Comparison of ENCODE assay signal across 1 cellular context in the genomic region with DNA sequence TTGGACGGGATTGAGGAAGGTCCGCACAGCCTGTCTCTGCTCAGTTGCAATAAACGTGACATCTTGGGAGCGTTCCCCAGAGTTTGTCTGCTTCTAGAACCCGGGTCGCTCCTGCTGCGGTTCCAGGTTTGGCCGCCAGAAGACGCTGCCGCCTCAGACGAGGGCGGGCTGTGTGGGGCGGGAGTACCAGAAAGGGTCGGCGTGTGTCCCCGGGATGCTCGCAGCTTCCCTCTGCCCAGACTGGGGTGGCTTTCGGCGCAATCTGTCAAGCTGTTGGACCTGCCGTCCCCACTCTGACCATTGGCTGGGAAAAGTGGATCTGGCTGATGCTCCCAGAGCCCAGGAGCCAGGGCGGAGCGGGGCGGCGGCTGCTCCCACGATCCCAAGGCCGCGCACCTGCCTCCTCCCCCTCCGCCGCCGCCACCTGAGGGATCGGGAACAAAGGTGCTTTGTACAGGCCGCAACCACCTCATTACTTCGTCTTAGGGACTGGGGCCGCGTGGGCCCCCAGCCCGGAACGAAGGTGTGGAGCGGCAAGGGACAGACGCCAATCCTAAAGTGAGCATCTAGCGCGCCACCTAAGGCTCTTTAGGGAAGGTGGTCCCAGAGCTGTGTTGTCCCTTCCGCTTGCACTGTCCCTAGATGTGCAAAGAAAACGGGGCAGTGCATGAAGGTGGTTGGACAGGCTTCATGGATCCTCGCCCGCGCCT.
TF ChIP-seq lines count a peak whose summit lies in the region.

No MANE protein-coding gene starts in this region.

TF ChIP-seq in HepG2, 621 proteins besides CTCF, POLR2A, EP300 and RAD21 (continued from another document and continues in another):
- TF ChIP-seq ELF3 (CRISPR knock-in tag; IDR thresholded peaks at IDR 0.05) (peak; percentile 28; the same call in 1 of the 2 replicates), MIXL1 (CRISPR knock-in tag; IDR thresholded peaks at IDR 0.05) (no peak), ZNF670 (CRISPR knock-in tag; IDR thresholded peaks at IDR 0.05; ENCODE audit: borderline replicate concordance) (no peak), GZF1 (CRISPR knock-in tag; IDR thresholded peaks at IDR 0.05) (no peak), MTA1 (CRISPR knock-in tag; IDR thresholded peaks at IDR 0.05; ENCODE audit: borderline replicate concordance) (no peak), CENPX (CRISPR knock-in tag; IDR thresholded peaks at IDR 0.05) (no peak), SALL2 (CRISPR knock-in tag; IDR thresholded peaks at IDR 0.05) (no peak), ZNF629 (CRISPR knock-in tag; conservative IDR thresholded peaks at IDR 0.05) (no peak), ZNF724P (CRISPR knock-in tag; IDR thresholded peaks at IDR 0.05; ENCODE audit: borderline replicate concordance) (peak; percentile 65; the same call in 1 of the 2 replicates), ZNF33B (CRISPR knock-in tag; IDR thresholded peaks at IDR 0.05) (no peak; the same call in 1 of the 2 replicates), ZNF460 (CRISPR knock-in tag; IDR thresholded peaks at IDR 0.05; ENCODE audit: borderline replicate concordance) (no peak), SALL1 (CRISPR knock-in tag; IDR thresholded peaks at IDR 0.05) (peak; percentile 24; the same call in 1 of the 2 replicates), RARG (CRISPR knock-in tag; IDR thresholded peaks at IDR 0.05; ENCODE audit: low read depth) (no peak), KDM2A (CRISPR knock-in tag; IDR thresholded peaks at IDR 0.05; ENCODE audit: borderline replicate concordance, low read depth) (peak; percentile 88), RELA (CRISPR knock-in tag; IDR thresholded peaks at IDR 0.05) (no peak), ZNF891 (CRISPR knock-in tag; IDR thresholded peaks at IDR 0.05) (peak; percentile 79), ZNF720 (CRISPR knock-in tag; IDR thresholded peaks at IDR 0.05) (no peak), RAD51 (IDR thresholded peaks at IDR 0.05; ENCODE audit: borderline replicate concordance) (no peak), XRCC5 (optimal IDR thresholded peaks at IDR 0.05; ENCODE audit: low read length) (peak; percentile 57), HOXD1 (CRISPR knock-in tag; IDR thresholded peaks at IDR 0.05) (no peak), SCMH1 (CRISPR knock-in tag; IDR thresholded peaks at IDR 0.05; ENCODE audit: borderline replicate concordance) (no peak), RBM22 (optimal IDR thresholded peaks at IDR 0.05; ENCODE audit: low read length) (no peak), STAG1 (CRISPR knock-in tag; IDR thresholded peaks at IDR 0.05) (peak; percentile 87), ZNF839 (CRISPR knock-in tag; IDR thresholded peaks at IDR 0.05; ENCODE audit: borderline replicate concordance) (no peak), SMC3 (IDR thresholded peaks at IDR 0.05; ENCODE audit: low read length) (peak; percentile 56; the same call in 1 of the 2 replicates), MEF2D (CRISPR knock-in tag; IDR thresholded peaks at IDR 0.05) (no peak), IRF2 (CRISPR knock-in tag; IDR thresholded peaks at IDR 0.05) (peak; percentile 53; the same call in 1 of the 2 replicates)
- TF ChIP-seq, protein P1, sequence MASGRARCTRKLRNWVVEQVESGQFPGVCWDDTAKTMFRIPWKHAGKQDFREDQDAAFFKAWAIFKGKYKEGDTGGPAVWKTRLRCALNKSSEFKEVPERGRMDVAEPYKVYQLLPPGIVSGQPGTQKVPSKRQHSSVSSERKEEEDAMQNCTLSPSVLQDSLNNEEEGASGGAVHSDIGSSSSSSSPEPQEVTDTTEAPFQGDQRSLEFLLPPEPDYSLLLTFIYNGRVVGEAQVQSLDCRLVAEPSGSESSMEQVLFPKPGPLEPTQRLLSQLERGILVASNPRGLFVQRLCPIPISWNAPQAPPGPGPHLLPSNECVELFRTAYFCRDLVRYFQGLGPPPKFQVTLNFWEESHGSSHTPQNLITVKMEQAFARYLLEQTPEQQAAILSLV (CRISPR knock-in tag; IDR thresholded peaks at IDR 0.05; ENCODE audit: borderline replicate concordance) = peak; percentile 58; the same call in 1 of the 2 replicates
- TF ChIP-seq, protein P2, sequence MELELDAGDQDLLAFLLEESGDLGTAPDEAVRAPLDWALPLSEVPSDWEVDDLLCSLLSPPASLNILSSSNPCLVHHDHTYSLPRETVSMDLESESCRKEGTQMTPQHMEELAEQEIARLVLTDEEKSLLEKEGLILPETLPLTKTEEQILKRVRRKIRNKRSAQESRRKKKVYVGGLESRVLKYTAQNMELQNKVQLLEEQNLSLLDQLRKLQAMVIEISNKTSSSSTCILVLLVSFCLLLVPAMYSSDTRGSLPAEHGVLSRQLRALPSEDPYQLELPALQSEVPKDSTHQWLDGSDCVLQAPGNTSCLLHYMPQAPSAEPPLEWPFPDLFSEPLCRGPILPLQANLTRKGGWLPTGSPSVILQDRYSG (CRISPR knock-in tag; IDR thresholded peaks at IDR 0.05) = no peak
- TF ChIP-seq, protein P3, sequence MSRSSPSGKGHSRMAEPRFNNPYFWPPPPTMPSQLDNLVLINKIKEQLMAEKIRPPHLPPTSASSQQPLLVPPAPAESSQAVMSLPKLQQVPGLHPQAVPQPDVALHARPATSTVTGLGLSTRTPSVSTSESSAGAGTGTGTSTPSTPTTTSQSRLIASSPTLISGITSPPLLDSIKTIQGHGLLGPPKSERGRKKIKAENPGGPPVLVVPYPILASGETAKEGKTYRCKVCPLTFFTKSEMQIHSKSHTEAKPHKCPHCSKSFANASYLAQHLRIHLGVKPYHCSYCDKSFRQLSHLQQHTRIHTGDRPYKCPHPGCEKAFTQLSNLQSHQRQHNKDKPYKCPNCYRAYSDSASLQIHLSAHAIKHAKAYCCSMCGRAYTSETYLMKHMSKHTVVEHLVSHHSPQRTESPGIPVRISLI (CRISPR knock-in tag; IDR thresholded peaks at IDR 0.05; ENCODE audit: borderline replicate concordance) = no peak
- TF ChIP-seq, protein P4, sequence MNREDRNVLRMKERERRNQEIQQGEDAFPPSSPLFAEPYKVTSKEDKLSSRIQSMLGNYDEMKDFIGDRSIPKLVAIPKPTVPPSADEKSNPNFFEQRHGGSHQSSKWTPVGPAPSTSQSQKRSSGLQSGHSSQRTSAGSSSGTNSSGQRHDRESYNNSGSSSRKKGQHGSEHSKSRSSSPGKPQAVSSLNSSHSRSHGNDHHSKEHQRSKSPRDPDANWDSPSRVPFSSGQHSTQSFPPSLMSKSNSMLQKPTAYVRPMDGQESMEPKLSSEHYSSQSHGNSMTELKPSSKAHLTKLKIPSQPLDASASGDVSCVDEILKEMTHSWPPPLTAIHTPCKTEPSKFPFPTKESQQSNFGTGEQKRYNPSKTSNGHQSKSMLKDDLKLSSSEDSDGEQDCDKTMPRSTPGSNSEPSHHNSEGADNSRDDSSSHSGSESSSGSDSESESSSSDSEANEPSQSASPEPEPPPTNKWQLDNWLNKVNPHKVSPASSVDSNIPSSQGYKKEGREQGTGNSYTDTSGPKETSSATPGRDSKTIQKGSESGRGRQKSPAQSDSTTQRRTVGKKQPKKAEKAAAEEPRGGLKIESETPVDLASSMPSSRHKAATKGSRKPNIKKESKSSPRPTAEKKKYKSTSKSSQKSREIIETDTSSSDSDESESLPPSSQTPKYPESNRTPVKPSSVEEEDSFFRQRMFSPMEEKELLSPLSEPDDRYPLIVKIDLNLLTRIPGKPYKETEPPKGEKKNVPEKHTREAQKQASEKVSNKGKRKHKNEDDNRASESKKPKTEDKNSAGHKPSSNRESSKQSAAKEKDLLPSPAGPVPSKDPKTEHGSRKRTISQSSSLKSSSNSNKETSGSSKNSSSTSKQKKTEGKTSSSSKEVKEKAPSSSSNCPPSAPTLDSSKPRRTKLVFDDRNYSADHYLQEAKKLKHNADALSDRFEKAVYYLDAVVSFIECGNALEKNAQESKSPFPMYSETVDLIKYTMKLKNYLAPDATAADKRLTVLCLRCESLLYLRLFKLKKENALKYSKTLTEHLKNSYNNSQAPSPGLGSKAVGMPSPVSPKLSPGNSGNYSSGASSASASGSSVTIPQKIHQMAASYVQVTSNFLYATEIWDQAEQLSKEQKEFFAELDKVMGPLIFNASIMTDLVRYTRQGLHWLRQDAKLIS (CRISPR knock-in tag; IDR thresholded peaks at IDR 0.05) = no peak
- TF ChIP-seq, protein P5, sequence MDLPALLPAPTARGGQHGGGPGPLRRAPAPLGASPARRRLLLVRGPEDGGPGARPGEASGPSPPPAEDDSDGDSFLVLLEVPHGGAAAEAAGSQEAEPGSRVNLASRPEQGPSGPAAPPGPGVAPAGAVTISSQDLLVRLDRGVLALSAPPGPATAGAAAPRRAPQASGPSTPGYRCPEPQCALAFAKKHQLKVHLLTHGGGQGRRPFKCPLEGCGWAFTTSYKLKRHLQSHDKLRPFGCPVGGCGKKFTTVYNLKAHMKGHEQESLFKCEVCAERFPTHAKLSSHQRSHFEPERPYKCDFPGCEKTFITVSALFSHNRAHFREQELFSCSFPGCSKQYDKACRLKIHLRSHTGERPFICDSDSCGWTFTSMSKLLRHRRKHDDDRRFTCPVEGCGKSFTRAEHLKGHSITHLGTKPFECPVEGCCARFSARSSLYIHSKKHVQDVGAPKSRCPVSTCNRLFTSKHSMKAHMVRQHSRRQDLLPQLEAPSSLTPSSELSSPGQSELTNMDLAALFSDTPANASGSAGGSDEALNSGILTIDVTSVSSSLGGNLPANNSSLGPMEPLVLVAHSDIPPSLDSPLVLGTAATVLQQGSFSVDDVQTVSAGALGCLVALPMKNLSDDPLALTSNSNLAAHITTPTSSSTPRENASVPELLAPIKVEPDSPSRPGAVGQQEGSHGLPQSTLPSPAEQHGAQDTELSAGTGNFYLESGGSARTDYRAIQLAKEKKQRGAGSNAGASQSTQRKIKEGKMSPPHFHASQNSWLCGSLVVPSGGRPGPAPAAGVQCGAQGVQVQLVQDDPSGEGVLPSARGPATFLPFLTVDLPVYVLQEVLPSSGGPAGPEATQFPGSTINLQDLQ (CRISPR knock-in tag; IDR thresholded peaks at IDR 0.05) = no peak
- TF ChIP-seq, protein P6, sequence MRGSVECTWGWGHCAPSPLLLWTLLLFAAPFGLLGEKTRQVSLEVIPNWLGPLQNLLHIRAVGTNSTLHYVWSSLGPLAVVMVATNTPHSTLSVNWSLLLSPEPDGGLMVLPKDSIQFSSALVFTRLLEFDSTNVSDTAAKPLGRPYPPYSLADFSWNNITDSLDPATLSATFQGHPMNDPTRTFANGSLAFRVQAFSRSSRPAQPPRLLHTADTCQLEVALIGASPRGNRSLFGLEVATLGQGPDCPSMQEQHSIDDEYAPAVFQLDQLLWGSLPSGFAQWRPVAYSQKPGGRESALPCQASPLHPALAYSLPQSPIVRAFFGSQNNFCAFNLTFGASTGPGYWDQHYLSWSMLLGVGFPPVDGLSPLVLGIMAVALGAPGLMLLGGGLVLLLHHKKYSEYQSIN (CRISPR knock-in tag; IDR thresholded peaks at IDR 0.05; ENCODE audit: borderline replicate concordance) = no peak
- TF ChIP-seq, protein P7, sequence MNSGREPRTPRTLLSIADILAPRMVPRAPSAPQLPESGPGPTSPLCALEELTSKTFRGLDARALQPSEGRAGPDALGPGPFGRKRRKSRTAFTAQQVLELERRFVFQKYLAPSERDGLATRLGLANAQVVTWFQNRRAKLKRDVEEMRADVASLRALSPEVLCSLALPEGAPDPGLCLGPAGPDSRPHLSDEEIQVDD (CRISPR knock-in tag; IDR thresholded peaks at IDR 0.05; ENCODE audit: borderline replicate concordance) = no peak
- TF ChIP-seq, protein P8, sequence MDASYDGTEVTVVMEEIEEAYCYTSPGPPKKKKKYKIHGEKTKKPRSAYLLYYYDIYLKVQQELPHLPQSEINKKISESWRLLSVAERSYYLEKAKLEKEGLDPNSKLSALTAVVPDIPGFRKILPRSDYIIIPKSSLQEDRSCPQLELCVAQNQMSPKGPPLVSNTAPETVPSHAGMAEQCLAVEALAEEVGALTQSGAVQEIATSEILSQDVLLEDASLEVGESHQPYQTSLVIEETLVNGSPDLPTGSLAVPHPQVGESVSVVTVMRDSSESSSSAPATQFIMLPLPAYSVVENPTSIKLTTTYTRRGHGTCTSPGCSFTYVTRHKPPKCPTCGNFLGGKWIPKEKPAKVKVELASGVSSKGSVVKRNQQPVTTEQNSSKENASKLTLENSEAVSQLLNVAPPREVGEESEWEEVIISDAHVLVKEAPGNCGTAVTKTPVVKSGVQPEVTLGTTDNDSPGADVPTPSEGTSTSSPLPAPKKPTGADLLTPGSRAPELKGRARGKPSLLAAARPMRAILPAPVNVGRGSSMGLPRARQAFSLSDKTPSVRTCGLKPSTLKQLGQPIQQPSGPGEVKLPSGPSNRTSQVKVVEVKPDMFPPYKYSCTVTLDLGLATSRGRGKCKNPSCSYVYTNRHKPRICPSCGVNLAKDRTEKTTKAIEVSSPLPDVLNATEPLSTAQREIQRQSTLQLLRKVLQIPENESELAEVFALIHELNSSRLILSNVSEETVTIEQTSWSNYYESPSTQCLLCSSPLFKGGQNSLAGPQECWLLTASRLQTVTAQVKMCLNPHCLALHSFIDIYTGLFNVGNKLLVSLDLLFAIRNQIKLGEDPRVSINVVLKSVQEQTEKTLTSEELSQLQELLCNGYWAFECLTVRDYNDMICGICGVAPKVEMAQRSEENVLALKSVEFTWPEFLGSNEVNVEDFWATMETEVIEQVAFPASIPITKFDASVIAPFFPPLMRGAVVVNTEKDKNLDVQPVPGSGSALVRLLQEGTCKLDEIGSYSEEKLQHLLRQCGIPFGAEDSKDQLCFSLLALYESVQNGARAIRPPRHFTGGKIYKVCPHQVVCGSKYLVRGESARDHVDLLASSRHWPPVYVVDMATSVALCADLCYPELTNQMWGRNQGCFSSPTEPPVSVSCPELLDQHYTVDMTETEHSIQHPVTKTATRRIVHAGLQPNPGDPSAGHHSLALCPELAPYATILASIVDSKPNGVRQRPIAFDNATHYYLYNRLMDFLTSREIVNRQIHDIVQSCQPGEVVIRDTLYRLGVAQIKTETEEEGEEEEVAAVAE (CRISPR knock-in tag; IDR thresholded peaks at IDR 0.05; ENCODE audit: borderline replicate concordance) = no peak
- TF ChIP-seq, protein P9, sequence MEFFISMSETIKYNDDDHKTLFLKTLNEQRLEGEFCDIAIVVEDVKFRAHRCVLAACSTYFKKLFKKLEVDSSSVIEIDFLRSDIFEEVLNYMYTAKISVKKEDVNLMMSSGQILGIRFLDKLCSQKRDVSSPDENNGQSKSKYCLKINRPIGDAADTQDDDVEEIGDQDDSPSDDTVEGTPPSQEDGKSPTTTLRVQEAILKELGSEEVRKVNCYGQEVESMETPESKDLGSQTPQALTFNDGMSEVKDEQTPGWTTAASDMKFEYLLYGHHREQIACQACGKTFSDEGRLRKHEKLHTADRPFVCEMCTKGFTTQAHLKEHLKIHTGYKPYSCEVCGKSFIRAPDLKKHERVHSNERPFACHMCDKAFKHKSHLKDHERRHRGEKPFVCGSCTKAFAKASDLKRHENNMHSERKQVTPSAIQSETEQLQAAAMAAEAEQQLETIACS (CRISPR knock-in tag; IDR thresholded peaks at IDR 0.05) = 0 out of 2 replicates have a peak, but pooled peaks have one; percentile 47
- TF ChIP-seq, protein P10, sequence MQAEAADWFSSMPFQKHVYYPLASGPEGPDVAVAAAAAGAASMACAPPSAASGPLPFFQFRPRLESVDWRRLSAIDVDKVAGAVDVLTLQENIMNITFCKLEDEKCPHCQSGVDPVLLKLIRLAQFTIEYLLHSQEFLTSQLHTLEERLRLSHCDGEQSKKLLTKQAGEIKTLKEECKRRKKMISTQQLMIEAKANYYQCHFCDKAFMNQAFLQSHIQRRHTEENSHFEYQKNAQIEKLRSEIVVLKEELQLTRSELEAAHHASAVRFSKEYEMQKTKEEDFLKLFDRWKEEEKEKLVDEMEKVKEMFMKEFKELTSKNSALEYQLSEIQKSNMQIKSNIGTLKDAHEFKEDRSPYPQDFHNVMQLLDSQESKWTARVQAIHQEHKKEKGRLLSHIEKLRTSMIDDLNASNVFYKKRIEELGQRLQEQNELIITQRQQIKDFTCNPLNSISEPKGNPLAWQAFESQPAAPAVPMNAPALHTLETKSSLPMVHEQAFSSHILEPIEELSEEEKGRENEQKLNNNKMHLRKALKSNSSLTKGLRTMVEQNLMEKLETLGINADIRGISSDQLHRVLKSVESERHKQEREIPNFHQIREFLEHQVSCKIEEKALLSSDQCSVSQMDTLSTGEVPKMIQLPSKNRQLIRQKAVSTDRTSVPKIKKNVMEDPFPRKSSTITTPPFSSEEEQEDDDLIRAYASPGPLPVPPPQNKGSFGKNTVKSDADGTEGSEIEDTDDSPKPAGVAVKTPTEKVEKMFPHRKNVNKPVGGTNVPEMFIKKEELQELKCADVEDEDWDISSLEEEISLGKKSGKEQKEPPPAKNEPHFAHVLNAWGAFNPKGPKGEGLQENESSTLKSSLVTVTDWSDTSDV (CRISPR knock-in tag; IDR thresholded peaks at IDR 0.05) = 0 out of 2 replicates have a peak, but pooled peaks have one; percentile 42
